In genomic region chr11:13366266-13367026, GRCh38 we compare ENCODE assay signal across 24 cellular contexts.
"Had no signal": no experiment of that assay in that cellular context is flagged by ENCODE, and none has a peak within 500 bp of the region (broad histone marks: within the 10 kb centered on the region; RNA-seq: fewer than 3 reads in every experiment).

No MANE protein-coding gene starts in this region.

- H3K36me3 Mint-ChIP-seq: activated naive CD4-positive, alpha-beta T cell treated with anti-CD3 and anti-CD28 coated beads, Interleukin-2, amount 50 U/mL, for 72 hours had no signal

- H3K4me1 ChIP-seq: Peyer's patch, SJCRH30 had no signal

- H3K27me3 ChIP-seq: Peyer's patch, SJCRH30 had no signal

- H3K4me1 Mint-ChIP-seq: activated CD4-positive, alpha-beta T cell treated with anti-CD3 and anti-CD28 coated beads, Interleukin-2, amount 10 ng/mL, durations not matched to agents 7 days and 5 days; activated naive CD8-positive, alpha-beta T cell treated with anti-CD3 and anti-CD28 coated beads, Interleukin-2, amount 50 U/mL, for 24 hours; brain had no signal

- H3K4me3 Mint-ChIP-seq: activated CD4-positive, alpha-beta memory T cell treated with anti-CD3 and anti-CD28 coated beads for 36 hours; activated CD4-positive, alpha-beta T cell treated with anti-CD3 and anti-CD28 coated beads, Interleukin-2, amount 10 ng/mL, durations not matched to agents 7 days and 5 days; activated naive CD8-positive, alpha-beta T cell treated with anti-CD3 and anti-CD28 coated beads, Interleukin-2, amount 50 U/mL, for 24 hours; activated T-cell treated with anti-CD3 and anti-CD28 coated beads, Interleukin-2, amount 50 U/mL, for 4 hours; brain had no signal

- DNase-seq: activated CD4-positive, alpha-beta memory T cell treated with anti-CD3 and anti-CD28 coated beads for 36 hours; activated CD4-positive, alpha-beta T cell treated with anti-CD3 and anti-CD28 coated beads, Interleukin-2, amount 10 ng/mL, durations not matched to agents 7 days and 5 days; activated CD4-positive, CD25-positive, alpha-beta regulatory T cell; activated CD8-positive, alpha-beta memory T cell treated with anti-CD3 and anti-CD28 coated beads for 24 hours; activated effector memory CD4-positive, alpha-beta T cell treated with anti-CD3 and anti-CD28 coated beads, Interleukin-2, amount 50 U/mL, for 16 hours; activated naive CD4-positive, alpha-beta T cell treated with Interleukin-2 at 50 U/mL for 16 hours; activated naive CD8-positive, alpha-beta T cell treated with anti-CD3 and anti-CD28 coated beads, Interleukin-2, amount 50 U/mL, for 24 hours; activated T-cell treated with anti-CD3 and anti-CD28 coated beads, Interleukin-2, amount 50 U/mL, for 4 hours; amygdala; NCI-H1092; NCI-H1417 treated with DMSO at 0.1 percent for 48 hours; NCI-H1694; NCI-H2081; NCI-H446; NCI-H524; Peyer's patch; Right ventricle myocardium superior; SJCRH30; SK-N-SH; T-helper 1 cell had no signal

- H3K9me3 ChIP-seq: Peyer's patch, SJCRH30, SK-N-SH had no signal

- H3K27ac Mint-ChIP-seq: activated CD4-positive, alpha-beta memory T cell treated with anti-CD3 and anti-CD28 coated beads for 36 hours; activated CD4-positive, alpha-beta T cell treated with anti-CD3 and anti-CD28 coated beads, Interleukin-2, amount 10 ng/mL, durations not matched to agents 7 days and 5 days; activated naive CD4-positive, alpha-beta T cell treated with anti-CD3 and anti-CD28 coated beads, Interleukin-2, amount 50 U/mL, for 72 hours; activated naive CD8-positive, alpha-beta T cell treated with anti-CD3 and anti-CD28 coated beads, Interleukin-2, amount 50 U/mL, for 24 hours; brain had no signal

- H3K4me2 ChIP-seq: SK-N-SH had no signal

- H3K9me3 Mint-ChIP-seq: activated CD4-positive, alpha-beta memory T cell treated with anti-CD3 and anti-CD28 coated beads for 36 hours; activated CD4-positive, alpha-beta T cell treated with anti-CD3 and anti-CD28 coated beads, Interleukin-2, amount 10 ng/mL, durations not matched to agents 7 days and 5 days; activated naive CD4-positive, alpha-beta T cell treated with anti-CD3 and anti-CD28 coated beads, Interleukin-2, amount 50 U/mL, for 72 hours; activated naive CD8-positive, alpha-beta T cell treated with anti-CD3 and anti-CD28 coated beads, Interleukin-2, amount 50 U/mL, for 24 hours; activated T-cell treated with anti-CD3 and anti-CD28 coated beads, Interleukin-2, amount 50 U/mL, for 4 hours; brain had no signal

- H3K27ac ChIP-seq: Peyer's patch, RWPE1, SJCRH30, VCaP had no signal

- H3K27me3 Mint-ChIP-seq: activated CD4-positive, alpha-beta memory T cell treated with anti-CD3 and anti-CD28 coated beads for 36 hours; activated CD4-positive, alpha-beta T cell treated with anti-CD3 and anti-CD28 coated beads, Interleukin-2, amount 10 ng/mL, durations not matched to agents 7 days and 5 days; activated naive CD8-positive, alpha-beta T cell treated with anti-CD3 and anti-CD28 coated beads, Interleukin-2, amount 50 U/mL, for 24 hours; brain had no signal

- ATAC-seq: activated naive CD4-positive, alpha-beta T cell treated with anti-CD3 and anti-CD28 coated beads, Interleukin-2, amount 50 U/mL, for 72 hours; activated naive CD8-positive, alpha-beta T cell treated with anti-CD3 and anti-CD28 coated beads, Interleukin-2, amount 50 U/mL, for 24 hours; activated T-cell treated with anti-CD3 and anti-CD28 coated beads, Interleukin-2, amount 50 U/mL, for 4 hours had no signal

- H3K4me3 ChIP-seq: Peyer's patch, SJCRH30 had no signal

- H3K9ac ChIP-seq: SK-N-SH had no signal
